In the genomic region with DNA sequence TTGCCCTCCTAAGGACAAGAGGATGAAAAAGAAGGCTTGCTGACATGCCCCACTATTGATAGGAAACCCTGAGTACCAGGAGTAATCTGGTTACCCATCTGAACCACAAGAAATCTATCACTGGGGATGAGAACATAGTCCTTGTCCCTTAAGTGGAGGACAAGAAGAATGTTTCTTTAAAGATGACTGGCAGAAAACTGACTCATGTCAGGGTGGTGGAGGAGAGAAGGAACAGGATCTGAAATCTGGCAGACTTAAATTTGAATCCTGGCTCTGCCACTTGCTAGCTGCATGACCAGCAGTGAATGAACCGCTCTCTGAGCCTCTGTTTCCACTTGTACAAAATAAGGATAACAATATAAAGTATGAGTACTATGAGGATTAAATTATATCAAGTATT, we compare ENCODE assay signal across 1 cellular context.
TF ChIP-seq lines count a peak whose summit lies in the region.

No MANE protein-coding gene starts in this region.

TF ChIP-seq in IMR-90, 13 proteins besides CTCF, POLR2A, EP300 and RAD21 (continued from another document):
- no peak for TF ChIP-seq MAFK (IDR thresholded peaks at IDR 0.05; ENCODE audit: low read depth, low read length)
- TF ChIP-seq RFX5 (IDR thresholded peaks at IDR 0.05; ENCODE audit: low read depth, low read length): no peak
- no peak for TF ChIP-seq CEBPB (IDR thresholded peaks at IDR 0.05; ENCODE audit: low read depth, low read length)
